In the genomic region with DNA sequence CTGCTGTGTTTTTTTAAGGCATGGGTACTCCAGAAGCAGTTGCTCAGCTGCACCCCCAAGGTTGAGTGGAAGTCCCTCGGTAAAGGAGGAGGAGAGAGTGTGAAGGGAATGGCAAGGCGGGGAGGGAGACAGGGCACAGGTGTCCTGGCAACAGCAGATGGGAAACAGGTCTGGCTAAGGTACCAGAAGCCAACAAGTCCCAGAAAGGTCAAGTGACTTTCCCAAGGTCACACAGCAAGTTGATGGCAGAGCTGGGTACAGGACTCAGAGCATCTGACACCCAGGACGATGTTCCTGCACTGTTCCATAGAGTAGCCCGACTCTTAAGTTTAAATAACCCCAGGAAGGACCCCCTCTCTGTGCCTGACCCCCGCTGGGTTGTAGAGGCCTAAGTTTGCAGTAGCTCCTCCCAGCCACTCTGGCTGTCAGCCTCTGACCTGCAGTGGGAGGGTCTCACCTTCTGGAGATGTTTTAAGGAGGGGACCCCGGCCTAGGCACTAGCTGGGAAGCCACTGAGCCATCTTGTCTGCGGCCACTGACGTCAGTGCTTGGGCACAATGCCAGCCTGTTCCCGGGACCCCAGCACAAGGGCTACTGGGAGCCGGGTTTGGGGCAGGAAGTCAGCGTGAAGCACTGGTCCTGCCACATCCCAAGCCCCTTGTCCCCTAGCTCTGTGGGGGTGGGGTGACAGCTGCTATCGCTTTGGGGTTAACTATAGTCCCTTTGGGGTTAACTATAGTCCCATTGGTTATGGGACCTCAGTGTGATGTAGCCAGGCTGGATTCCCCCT, we compare ENCODE assay signal across 1 cellular context.
TF ChIP-seq lines count a peak whose summit lies in the region.

No MANE protein-coding gene starts in this region.

TF ChIP-seq in GM12878, 131 proteins besides CTCF, POLR2A, EP300 and RAD21 (continues in another document):
- TF ChIP-seq IKZF1 (conservative IDR thresholded peaks at IDR 0.05) (peak; percentile 44; the same call in 1 of the 2 replicates), NR2C2 (IDR thresholded peaks at IDR 0.05; ENCODE audit: borderline replicate concordance, control insufficient read depth, insufficient read length, low read depth) (no peak), FOXM1 (IDR thresholded peaks at IDR 0.05; ENCODE audit: low read depth, low read length) (no peak), RUNX3 (IDR thresholded peaks at IDR 0.05; ENCODE audit: low read length) (no peak), ZNF24 (IDR thresholded peaks at IDR 0.05) (0 out of 2 replicates have a peak, but pooled peaks have one; percentile 33), POU2F2 (IDR thresholded peaks at IDR 0.05; ENCODE audit: borderline replicate concordance, low read depth, low read length) (no peak), CBFB (IDR thresholded peaks at IDR 0.05; ENCODE audit: low read depth) (no peak), BACH1 (IDR thresholded peaks at IDR 0.05; ENCODE audit: borderline replicate concordance) (no peak), SPI1 (IDR thresholded peaks at IDR 0.05; ENCODE audit: borderline replicate concordance, insufficient read depth, low read depth, low read length) (no peak), ZSCAN29 (IDR thresholded peaks at IDR 0.05) (no peak), ETV6 (conservative IDR thresholded peaks at IDR 0.05 in 1 of 2, IDR thresholded peaks at IDR 0.05 in 1 of 2; ENCODE audit: borderline replicate concordance in 1 of 2, low read depth in 1 of 2) (no peak), MEF2B (IDR thresholded peaks at IDR 0.05; ENCODE audit: partially characterized antibody, poor library complexity, severe bottlenecking) (peak; percentile 52), JUND (IDR thresholded peaks at IDR 0.05; ENCODE audit: low read depth, low read length) (no peak), ESRRA (IDR thresholded peaks at IDR 0.05; ENCODE audit: low read length) (no peak), SMC3 (IDR thresholded peaks at IDR 0.05; ENCODE audit: borderline replicate concordance, low read length) (no peak), CREM (IDR thresholded peaks at IDR 0.05; ENCODE audit: low read depth) (no peak), NR2C1 (IDR thresholded peaks at IDR 0.05) (no peak), POLR2AphosphoS5 (IDR thresholded peaks at IDR 0.05; ENCODE audit: low read length) (no peak), SP1 (IDR thresholded peaks at IDR 0.05; ENCODE audit: low read depth, low read length) (no peak), RB1 (IDR thresholded peaks at IDR 0.05; ENCODE audit: borderline replicate concordance) (no peak), IKZF2 (IDR thresholded peaks at IDR 0.05) (peak in 1 of 2 experiments; percentile 22; a peak in 1 of 4 replicates), GATAD2B (conservative IDR thresholded peaks at IDR 0.05; ENCODE audit: low read depth) (no peak), RBBP5 (conservative IDR thresholded peaks at IDR 0.05) (no peak), ATF7 (IDR thresholded peaks at IDR 0.05; ENCODE audit: low read depth) (peak; percentile 55; the same call in 1 of the 2 replicates), NR2F1 (conservative IDR thresholded peaks at IDR 0.05) (0 out of 2 replicates have a peak, but pooled peaks have one; percentile 30), KLF5 (IDR thresholded peaks at IDR 0.05; ENCODE audit: partially characterized antibody) (no peak), EED (IDR thresholded peaks at IDR 0.05; ENCODE audit: low read depth) (peak; percentile 32; the same call in 1 of the 2 replicates), SREBF1 (IDR thresholded peaks at IDR 0.05; ENCODE audit: low read length) (no peak), CEBPB (IDR thresholded peaks at IDR 0.05; ENCODE audit: borderline replicate concordance in 1 of 2, low read depth in 2 of 2, low read length in 2 of 2) (no peak), ZZZ3 (IDR thresholded peaks at IDR 0.05; ENCODE audit: control insufficient read depth, insufficient read length, low read depth) (no peak), BMI1 (IDR thresholded peaks at IDR 0.05; ENCODE audit: borderline replicate concordance) (no peak), NBN (IDR thresholded peaks at IDR 0.05) (no peak), SMARCA5 (IDR thresholded peaks at IDR 0.05) (peak; percentile 75)
- TF ChIP-seq, protein P1, sequence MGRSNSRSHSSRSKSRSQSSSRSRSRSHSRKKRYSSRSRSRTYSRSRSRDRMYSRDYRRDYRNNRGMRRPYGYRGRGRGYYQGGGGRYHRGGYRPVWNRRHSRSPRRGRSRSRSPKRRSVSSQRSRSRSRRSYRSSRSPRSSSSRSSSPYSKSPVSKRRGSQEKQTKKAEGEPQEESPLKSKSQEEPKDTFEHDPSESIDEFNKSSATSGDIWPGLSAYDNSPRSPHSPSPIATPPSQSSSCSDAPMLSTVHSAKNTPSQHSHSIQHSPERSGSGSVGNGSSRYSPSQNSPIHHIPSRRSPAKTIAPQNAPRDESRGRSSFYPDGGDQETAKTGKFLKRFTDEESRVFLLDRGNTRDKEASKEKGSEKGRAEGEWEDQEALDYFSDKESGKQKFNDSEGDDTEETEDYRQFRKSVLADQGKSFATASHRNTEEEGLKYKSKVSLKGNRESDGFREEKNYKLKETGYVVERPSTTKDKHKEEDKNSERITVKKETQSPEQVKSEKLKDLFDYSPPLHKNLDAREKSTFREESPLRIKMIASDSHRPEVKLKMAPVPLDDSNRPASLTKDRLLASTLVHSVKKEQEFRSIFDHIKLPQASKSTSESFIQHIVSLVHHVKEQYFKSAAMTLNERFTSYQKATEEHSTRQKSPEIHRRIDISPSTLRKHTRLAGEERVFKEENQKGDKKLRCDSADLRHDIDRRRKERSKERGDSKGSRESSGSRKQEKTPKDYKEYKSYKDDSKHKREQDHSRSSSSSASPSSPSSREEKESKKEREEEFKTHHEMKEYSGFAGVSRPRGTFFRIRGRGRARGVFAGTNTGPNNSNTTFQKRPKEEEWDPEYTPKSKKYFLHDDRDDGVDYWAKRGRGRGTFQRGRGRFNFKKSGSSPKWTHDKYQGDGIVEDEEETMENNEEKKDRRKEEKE (IDR thresholded peaks at IDR 0.05): no peak
- TF ChIP-seq, protein P2, sequence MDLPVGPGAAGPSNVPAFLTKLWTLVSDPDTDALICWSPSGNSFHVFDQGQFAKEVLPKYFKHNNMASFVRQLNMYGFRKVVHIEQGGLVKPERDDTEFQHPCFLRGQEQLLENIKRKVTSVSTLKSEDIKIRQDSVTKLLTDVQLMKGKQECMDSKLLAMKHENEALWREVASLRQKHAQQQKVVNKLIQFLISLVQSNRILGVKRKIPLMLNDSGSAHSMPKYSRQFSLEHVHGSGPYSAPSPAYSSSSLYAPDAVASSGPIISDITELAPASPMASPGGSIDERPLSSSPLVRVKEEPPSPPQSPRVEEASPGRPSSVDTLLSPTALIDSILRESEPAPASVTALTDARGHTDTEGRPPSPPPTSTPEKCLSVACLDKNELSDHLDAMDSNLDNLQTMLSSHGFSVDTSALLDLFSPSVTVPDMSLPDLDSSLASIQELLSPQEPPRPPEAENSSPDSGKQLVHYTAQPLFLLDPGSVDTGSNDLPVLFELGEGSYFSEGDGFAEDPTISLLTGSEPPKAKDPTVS (IDR thresholded peaks at IDR 0.05; ENCODE audit: low read depth, low read length): no peak
- TF ChIP-seq, protein P3, sequence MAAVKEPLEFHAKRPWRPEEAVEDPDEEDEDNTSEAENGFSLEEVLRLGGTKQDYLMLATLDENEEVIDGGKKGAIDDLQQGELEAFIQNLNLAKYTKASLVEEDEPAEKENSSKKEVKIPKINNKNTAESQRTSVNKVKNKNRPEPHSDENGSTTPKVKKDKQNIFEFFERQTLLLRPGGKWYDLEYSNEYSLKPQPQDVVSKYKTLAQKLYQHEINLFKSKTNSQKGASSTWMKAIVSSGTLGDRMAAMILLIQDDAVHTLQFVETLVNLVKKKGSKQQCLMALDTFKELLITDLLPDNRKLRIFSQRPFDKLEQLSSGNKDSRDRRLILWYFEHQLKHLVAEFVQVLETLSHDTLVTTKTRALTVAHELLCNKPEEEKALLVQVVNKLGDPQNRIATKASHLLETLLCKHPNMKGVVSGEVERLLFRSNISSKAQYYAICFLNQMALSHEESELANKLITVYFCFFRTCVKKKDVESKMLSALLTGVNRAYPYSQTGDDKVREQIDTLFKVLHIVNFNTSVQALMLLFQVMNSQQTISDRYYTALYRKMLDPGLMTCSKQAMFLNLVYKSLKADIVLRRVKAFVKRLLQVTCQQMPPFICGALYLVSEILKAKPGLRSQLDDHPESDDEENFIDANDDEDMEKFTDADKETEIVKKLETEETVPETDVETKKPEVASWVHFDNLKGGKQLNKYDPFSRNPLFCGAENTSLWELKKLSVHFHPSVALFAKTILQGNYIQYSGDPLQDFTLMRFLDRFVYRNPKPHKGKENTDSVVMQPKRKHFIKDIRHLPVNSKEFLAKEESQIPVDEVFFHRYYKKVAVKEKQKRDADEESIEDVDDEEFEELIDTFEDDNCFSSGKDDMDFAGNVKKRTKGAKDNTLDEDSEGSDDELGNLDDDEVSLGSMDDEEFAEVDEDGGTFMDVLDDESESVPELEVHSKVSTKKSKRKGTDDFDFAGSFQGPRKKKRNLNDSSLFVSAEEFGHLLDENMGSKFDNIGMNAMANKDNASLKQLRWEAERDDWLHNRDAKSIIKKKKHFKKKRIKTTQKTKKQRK (IDR thresholded peaks at IDR 0.05; ENCODE audit: low read depth, low read length): no peak
- TF ChIP-seq, protein P4, sequence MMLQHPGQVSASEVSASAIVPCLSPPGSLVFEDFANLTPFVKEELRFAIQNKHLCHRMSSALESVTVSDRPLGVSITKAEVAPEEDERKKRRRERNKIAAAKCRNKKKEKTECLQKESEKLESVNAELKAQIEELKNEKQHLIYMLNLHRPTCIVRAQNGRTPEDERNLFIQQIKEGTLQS (IDR thresholded peaks at IDR 0.05; ENCODE audit: borderline replicate concordance, extremely low read depth, low read depth, low read length): no peak
- TF ChIP-seq, protein P5, sequence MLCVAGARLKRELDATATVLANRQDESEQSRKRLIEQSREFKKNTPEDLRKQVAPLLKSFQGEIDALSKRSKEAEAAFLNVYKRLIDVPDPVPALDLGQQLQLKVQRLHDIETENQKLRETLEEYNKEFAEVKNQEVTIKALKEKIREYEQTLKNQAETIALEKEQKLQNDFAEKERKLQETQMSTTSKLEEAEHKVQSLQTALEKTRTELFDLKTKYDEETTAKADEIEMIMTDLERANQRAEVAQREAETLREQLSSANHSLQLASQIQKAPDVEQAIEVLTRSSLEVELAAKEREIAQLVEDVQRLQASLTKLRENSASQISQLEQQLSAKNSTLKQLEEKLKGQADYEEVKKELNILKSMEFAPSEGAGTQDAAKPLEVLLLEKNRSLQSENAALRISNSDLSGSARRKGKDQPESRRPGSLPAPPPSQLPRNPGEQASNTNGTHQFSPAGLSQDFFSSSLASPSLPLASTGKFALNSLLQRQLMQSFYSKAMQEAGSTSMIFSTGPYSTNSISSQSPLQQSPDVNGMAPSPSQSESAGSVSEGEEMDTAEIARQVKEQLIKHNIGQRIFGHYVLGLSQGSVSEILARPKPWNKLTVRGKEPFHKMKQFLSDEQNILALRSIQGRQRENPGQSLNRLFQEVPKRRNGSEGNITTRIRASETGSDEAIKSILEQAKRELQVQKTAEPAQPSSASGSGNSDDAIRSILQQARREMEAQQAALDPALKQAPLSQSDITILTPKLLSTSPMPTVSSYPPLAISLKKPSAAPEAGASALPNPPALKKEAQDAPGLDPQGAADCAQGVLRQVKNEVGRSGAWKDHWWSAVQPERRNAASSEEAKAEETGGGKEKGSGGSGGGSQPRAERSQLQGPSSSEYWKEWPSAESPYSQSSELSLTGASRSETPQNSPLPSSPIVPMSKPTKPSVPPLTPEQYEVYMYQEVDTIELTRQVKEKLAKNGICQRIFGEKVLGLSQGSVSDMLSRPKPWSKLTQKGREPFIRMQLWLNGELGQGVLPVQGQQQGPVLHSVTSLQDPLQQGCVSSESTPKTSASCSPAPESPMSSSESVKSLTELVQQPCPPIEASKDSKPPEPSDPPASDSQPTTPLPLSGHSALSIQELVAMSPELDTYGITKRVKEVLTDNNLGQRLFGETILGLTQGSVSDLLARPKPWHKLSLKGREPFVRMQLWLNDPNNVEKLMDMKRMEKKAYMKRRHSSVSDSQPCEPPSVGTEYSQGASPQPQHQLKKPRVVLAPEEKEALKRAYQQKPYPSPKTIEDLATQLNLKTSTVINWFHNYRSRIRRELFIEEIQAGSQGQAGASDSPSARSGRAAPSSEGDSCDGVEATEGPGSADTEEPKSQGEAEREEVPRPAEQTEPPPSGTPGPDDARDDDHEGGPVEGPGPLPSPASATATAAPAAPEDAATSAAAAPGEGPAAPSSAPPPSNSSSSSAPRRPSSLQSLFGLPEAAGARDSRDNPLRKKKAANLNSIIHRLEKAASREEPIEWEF (IDR thresholded peaks at IDR 0.05; ENCODE audit: insufficient replicate concordance, low read depth, low read length): no peak
- TF ChIP-seq, protein P6, sequence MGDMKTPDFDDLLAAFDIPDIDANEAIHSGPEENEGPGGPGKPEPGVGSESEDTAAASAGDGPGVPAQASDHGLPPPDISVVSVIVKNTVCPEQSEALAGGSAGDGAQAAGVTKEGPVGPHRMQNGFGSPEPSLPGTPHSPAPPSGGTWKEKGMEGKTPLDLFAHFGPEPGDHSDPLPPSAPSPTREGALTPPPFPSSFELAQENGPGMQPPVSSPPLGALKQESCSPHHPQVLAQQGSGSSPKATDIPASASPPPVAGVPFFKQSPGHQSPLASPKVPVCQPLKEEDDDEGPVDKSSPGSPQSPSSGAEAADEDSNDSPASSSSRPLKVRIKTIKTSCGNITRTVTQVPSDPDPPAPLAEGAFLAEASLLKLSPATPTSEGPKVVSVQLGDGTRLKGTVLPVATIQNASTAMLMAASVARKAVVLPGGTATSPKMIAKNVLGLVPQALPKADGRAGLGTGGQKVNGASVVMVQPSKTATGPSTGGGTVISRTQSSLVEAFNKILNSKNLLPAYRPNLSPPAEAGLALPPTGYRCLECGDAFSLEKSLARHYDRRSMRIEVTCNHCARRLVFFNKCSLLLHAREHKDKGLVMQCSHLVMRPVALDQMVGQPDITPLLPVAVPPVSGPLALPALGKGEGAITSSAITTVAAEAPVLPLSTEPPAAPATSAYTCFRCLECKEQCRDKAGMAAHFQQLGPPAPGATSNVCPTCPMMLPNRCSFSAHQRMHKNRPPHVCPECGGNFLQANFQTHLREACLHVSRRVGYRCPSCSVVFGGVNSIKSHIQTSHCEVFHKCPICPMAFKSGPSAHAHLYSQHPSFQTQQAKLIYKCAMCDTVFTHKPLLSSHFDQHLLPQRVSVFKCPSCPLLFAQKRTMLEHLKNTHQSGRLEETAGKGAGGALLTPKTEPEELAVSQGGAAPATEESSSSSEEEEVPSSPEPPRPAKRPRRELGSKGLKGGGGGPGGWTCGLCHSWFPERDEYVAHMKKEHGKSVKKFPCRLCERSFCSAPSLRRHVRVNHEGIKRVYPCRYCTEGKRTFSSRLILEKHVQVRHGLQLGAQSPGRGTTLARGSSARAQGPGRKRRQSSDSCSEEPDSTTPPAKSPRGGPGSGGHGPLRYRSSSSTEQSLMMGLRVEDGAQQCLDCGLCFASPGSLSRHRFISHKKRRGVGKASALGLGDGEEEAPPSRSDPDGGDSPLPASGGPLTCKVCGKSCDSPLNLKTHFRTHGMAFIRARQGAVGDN (IDR thresholded peaks at IDR 0.05): peak; percentile 62
